8 cellular contexts compared by ENCODE assay signal in the genomic region with DNA sequence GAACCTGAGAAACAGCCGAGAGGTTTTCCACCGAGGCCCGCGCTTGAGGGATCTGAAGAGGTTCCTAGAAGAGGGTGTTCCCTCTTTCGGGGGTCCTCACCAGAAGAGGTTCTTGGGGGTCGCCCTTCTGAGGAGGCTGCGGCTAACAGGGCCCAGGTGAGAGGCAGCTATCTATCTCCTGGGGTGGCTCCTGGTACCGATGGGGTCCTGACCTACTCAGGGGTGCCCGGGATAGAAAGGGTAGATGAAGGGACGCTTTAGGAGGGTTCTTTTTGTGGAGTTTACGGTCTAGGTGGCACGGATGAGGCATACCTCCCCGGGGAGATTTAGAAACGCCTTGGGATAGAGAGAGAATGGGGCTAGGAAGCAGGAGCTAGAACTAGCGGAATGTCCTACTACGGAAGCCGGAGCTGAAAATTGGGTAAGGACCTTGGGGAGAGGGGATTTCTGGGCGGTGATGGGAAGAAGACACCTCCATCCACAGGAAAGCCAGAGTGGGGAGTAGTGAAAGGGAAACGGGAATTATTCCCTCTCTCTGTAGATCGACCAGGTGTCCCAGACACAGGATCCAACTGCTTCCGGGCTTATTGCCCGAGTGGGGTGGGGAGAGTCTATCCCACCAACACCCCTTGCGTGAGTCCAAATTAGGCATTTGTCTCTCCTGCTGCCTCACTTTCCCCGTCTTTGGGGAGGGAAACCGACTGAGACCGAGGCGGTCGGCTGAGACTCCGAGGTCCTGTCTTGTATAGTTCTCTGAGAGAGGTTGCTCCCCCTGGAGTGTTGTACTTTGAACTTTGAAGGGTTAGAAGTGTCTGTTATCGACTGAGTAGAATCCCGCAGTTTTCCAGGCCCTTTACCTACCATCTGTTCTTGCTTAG. TPM values are rescaled to one million over a fixed set of nuclear protein-coding genes. Genes with fewer than 3 reads are reported as not detected.
DNase-seq lines count a peak whose midpoint lies in the region; ATAC-seq and TF ChIP-seq lines count a peak whose summit lies in the region.

No MANE protein-coding gene starts in this region.

- H3K9me2 ChIP-seq in hepatocyte (replicated peaks; ENCODE audit: insufficient read depth), result no peaks in the 10 kb centered on the region

- H3K9me3 ChIP-seq in OCI-LY3 (ENCODE audit: insufficient read depth, low read length) (no peaks in the 10 kb centered on the region), hepatocyte (ENCODE audit: low read depth) (no peaks in the 10 kb centered on the region), sigmoid colon (no peaks in the 10 kb centered on the region)

- TF ChIP-seq CTCF in OCI-LY3 (IDR thresholded peaks at IDR 0.05; ENCODE audit: low read depth, low read length) (no peak), hepatocyte (IDR thresholded peaks at IDR 0.05; ENCODE audit: poor library complexity) (no peak), sigmoid colon (IDR thresholded peaks at IDR 0.05) (no peak)

- TF ChIP-seq EP300 in sigmoid colon (IDR thresholded peaks at IDR 0.05), result no peak

- no peak for TF ChIP-seq POLR2A in sigmoid colon (IDR thresholded peaks at IDR 0.05)

- DNase-seq in DMS 273 treated with DMSO at 0.1 percent for 48 hours (lab: John Stamatoyannopoulos, UW) (peak; percentile 52), amniotic epithelial cell (ENCODE audit: low read depth) (peak; percentile 23), hepatocyte (ENCODE audit: low spot score) (peak; percentile 54), sigmoid colon (no peak), NCI-H1436 treated with DMSO at 0.1 percent for 48 hours (lab: John Stamatoyannopoulos, UW) (no peak), putamen (ENCODE audit: low spot score) (no peak)

- H3K27me3 ChIP-seq in OCI-LY3 (ENCODE audit: low read depth, low read length), result no peaks in the 10 kb centered on the region
- H3K27me3 ChIP-seq in hepatocyte, result no peaks in the 10 kb centered on the region
- H3K27me3 ChIP-seq in sigmoid colon, result no peaks in the 10 kb centered on the region

- H4K20me1 ChIP-seq in OCI-LY3 (ENCODE audit: insufficient read depth, low read length) (peaks cover 19% of the 10 kb centered on the region), hepatocyte (ENCODE audit: insufficient read depth, poor library complexity, severe bottlenecking) (peaks cover 37% of the 10 kb centered on the region)

- 2% methylated on average over 31 of the region's 31 CpGs for WGBS in hepatocyte (ENCODE audit: low lambda C conversion rate, missing lambda C conversion rate)
- 0% methylated on average over 31 of the region's 31 CpGs for WGBS in sigmoid colon, 2 donors

- H3K27ac ChIP-seq in OCI-LY3 (ENCODE audit: low read length) (peak overlapping the region; percentile 56), hepatocyte (peak overlapping the region; percentile 92), sigmoid colon (peak overlapping the region; percentile 97 to 99 (median 98))

- H3K4me2 ChIP-seq in OCI-LY3 (ENCODE audit: low read length) (peak overlapping the region; percentile 95), hepatocyte (peak overlapping the region; percentile 93)

- H2AFZ ChIP-seq in OCI-LY3 (ENCODE audit: low read depth, low read length) (peak overlapping the region; percentile 21; the same call in 1 of the 2 replicates), hepatocyte (peak overlapping the region; percentile 43)

- H3K36me3 ChIP-seq in OCI-LY3 (replicated peaks; ENCODE audit: low read depth, low read length), result peaks cover 8% of the 10 kb centered on the region
- H3K36me3 ChIP-seq in hepatocyte (replicated peaks; ENCODE audit: insufficient read depth, low read depth), result no peaks in the 10 kb centered on the region
- no peaks in the 10 kb centered on the region for H3K36me3 ChIP-seq in sigmoid colon

- intact Hi-C loops in sigmoid colon (cut with DNase I), result loop anchor here (1.0 to 10.0 kb wide), 5 partner anchors 57 to 348 kb away; partner anchors contain the start of genes CCDC102A, CPNE2 and HERPUD1

- H3K9ac ChIP-seq in OCI-LY3 (ENCODE audit: low read length), result peak overlapping the region; percentile 89

- H3K79me2 ChIP-seq in OCI-LY3 (ENCODE audit: low read length) (peaks cover 92% of the 10 kb centered on the region), hepatocyte (peaks cover 88% of the 10 kb centered on the region)

- peak; percentile 4 for ATAC-seq in GM21737 (IDR thresholded peaks at IDR 0.05; ENCODE audit: unreplicated experiment)

- H3K4me1 ChIP-seq in OCI-LY3 (ENCODE audit: low read length), result peaks cover 18% of the 10 kb centered on the region
- H3K4me1 ChIP-seq in hepatocyte (ENCODE audit: insufficient read depth), result peaks cover 35% of the 10 kb centered on the region
- H3K4me1 ChIP-seq in sigmoid colon, result peaks cover 0 to 63% (median 48%) of the 10 kb centered on the region in 4 donors

- H3K4me3 ChIP-seq in OCI-LY3 (ENCODE audit: low read length) (peak overlapping the region; percentile 95), hepatocyte (peak overlapping the region; percentile 46), sigmoid colon (peak overlapping the region; percentile 88 to 99 (median 96))

RNA-seq across cellular contexts. Expression of gene RSPRY1, which starts 0.7 kb away (rescaled TPM):
- total RNA-seq in hepatocyte, result 52.7 and 57.5 TPM in 2 replicates
- 42.3 and 52.7 TPM in 2 replicates for polyA plus RNA-seq in hepatocyte
- total RNA-seq in sigmoid colon, result 10 to 100 TPM; 30.6 to 42.7 (median 34.1) TPM
- polyA plus RNA-seq in sigmoid colon, result 10 to 100 TPM; 12.6 to 17.8 (median 16.6) TPM

RNA-seq across cellular contexts. Expression of gene PSME3IP1, which starts 1.0 kb away (rescaled TPM):
- total RNA-seq in hepatocyte (73.2 and 79.7 TPM in 2 replicates), sigmoid colon (10 to 100 TPM; 60.1 to 81.3 (median 76.9) TPM)
- polyA plus RNA-seq in hepatocyte (62.6 and 64.2 TPM in 2 replicates), sigmoid colon (10 to 100 TPM; 70.5 to 75.4 (median 73.9) TPM)

RNA-seq across cellular contexts. Expression of gene ARL2BP, which starts 58.2 kb away (rescaled TPM):
- total RNA-seq in hepatocyte (92.6 and 105 TPM in 2 replicates), sigmoid colon (10 to 100 TPM; 64.7 to 85.6 (median 74.4) TPM)
- polyA plus RNA-seq in hepatocyte (102 and 104 TPM in 2 replicates), sigmoid colon (10 to 100 TPM; 28.6 to 39.0 (median 36.8) TPM)

Comparison
In these comparisons a context has a peak if more than half of its experiments do, and no peak if none do; other contexts are left out.
1. DNase-seq: peak in DMS 273 treated with DMSO at 0.1 percent for 48 hours (single experiment), amniotic epithelial cell (single experiment) and hepatocyte (single experiment); none in sigmoid colon (single experiment), NCI-H1436 treated with DMSO at 0.1 percent for 48 hours (single experiment) and putamen (single experiment).
2. H3K4me3 ChIP-seq: peak in every context shown above with its lines; median percentile 96 in sigmoid colon; 95 in OCI-LY3; 46 in hepatocyte.
3. Peak in every context shown above with its lines, with median percentiles within 50 percentile points of each other: H3K27ac ChIP-seq.